16 cellular contexts compared by ENCODE assay signal in genomic region chr11:123169821-123170220, GRCh38. TPM values are rescaled to one million over a fixed set of nuclear protein-coding genes. Genes with fewer than 3 reads are reported as not detected.
DNase-seq lines count a peak whose midpoint lies in the region; ATAC-seq and TF ChIP-seq lines count a peak whose summit lies in the region.
"Had no signal": no experiment of that assay in that cellular context is flagged by ENCODE, and none has a peak within 500 bp of the region (broad histone marks: within the 10 kb centered on the region; RNA-seq: fewer than 3 reads in every experiment).

No MANE protein-coding gene starts in this region.

- H3K4me1 Mint-ChIP-seq in GM23338 (peaks cover 37% of the 10 kb centered on the region), glutamatergic neuron (ENCODE audit: low read depth, unreplicated experiment) (peaks cover 52% of the 10 kb centered on the region)
- H3K4me1 Mint-ChIP-seq: B cell, IgD-negative memory B cell had no signal

- TF ChIP-seq CTCF in GM23338 (conservative IDR thresholded peaks at IDR 0.05; ENCODE audit: low read depth in 2 of 2) (no peak), glutamatergic neuron (IDR thresholded peaks at IDR 0.05; ENCODE audit: partially characterized antibody, unreplicated experiment) (no peak), smooth muscle cell (IDR thresholded peaks at IDR 0.05; ENCODE audit: borderline replicate concordance, insufficient read depth, poor library complexity, severe bottlenecking) (no peak)

- H3K9me3 ChIP-seq in SK-N-MC (ENCODE audit: low read depth, low read length) (no peaks in the 10 kb centered on the region), smooth muscle cell (replicated peaks; ENCODE audit: low read depth) (no peaks in the 10 kb centered on the region)

- H3K9me3 Mint-ChIP-seq in GM23338: no peaks in the 10 kb centered on the region
- peaks cover 6% of the 10 kb centered on the region for H3K9me3 Mint-ChIP-seq in glutamatergic neuron (ENCODE audit: unreplicated experiment)
- H3K9me3 Mint-ChIP-seq: CD4-positive, alpha-beta T cell; IgD-negative memory B cell had no signal

- H3K4me3 ChIP-seq in GM23338 (no peak overlapping the region), SK-N-MC (peak overlapping the region; percentile 61), smooth muscle cell (no peak overlapping the region)

- H4K20me1 ChIP-seq in GM23338 (replicated peaks; ENCODE audit: insufficient read depth) (no peaks in the 10 kb centered on the region), smooth muscle cell (ENCODE audit: low read depth) (no peaks in the 10 kb centered on the region)

- DNase-seq in GM23338 (ENCODE audit: low spot score): no peak
- DNase-seq in SK-N-MC (ENCODE audit: low read depth, low spot score): no peak
- no peak for DNase-seq in glutamatergic neuron
- no peak for DNase-seq in smooth muscle cell (lab: John Stamatoyannopoulos, UW; ENCODE audit: unreplicated experiment)
- DNase-seq in DMS53 (lab: John Stamatoyannopoulos, UW): no peak
- no peak for DNase-seq in SW 1271 (lab: John Stamatoyannopoulos, UW)
- DNase-seq in NCI-H2081 treated with DMSO at 0.1 percent for 48 hours (lab: John Stamatoyannopoulos, UW): no peak
- no peak for DNase-seq in KG1 (lab: John Stamatoyannopoulos, UW)
- DNase-seq: C1 segment of cervical spinal cord; CD4-positive, alpha-beta T cell; DMS79 treated with DMSO at 0.1 percent for 48 hours; EL; HCEC 1CT had no signal

- no peak overlapping the region for H2AFZ ChIP-seq in GM23338
- H2AFZ ChIP-seq in smooth muscle cell (ENCODE audit: low read depth): no peak overlapping the region

- H3F3A ChIP-seq in GM23338 (replicated peaks; ENCODE audit: low read depth) (no peaks in the 10 kb centered on the region), smooth muscle cell (ENCODE audit: low read depth) (peaks cover 26% of the 10 kb centered on the region)

- 0 out of 2 replicates have a peak overlapping the region, but pooled peaks have one; percentile 48 for H3K4me2 ChIP-seq in GM23338
- H3K4me2 ChIP-seq in smooth muscle cell: no peak overlapping the region

- no peak overlapping the region for H3K27ac ChIP-seq in GM23338 (ENCODE audit: low read depth)
- peak overlapping the region; percentile 89 for H3K27ac ChIP-seq in SK-N-MC
- peak overlapping the region; percentile 83 for H3K27ac ChIP-seq in smooth muscle cell (ENCODE audit: low read depth)
- H3K27ac ChIP-seq: HL-60 had no signal

- H3K27me3 Mint-ChIP-seq in GM23338 (ENCODE audit: insufficient read depth, low read depth, poor library complexity) (no peaks in the 10 kb centered on the region), glutamatergic neuron (ENCODE audit: unreplicated experiment) (peaks cover 2% of the 10 kb centered on the region)
- H3K27me3 Mint-ChIP-seq: CD4-positive, alpha-beta T cell had no signal

- 97% methylated on average over 3 of the region's 3 CpGs for WGBS in smooth muscle cell (ENCODE audit: low lambda C conversion rate)

- H3K9ac ChIP-seq in SK-N-MC (ENCODE audit: insufficient read length) (no peak overlapping the region), smooth muscle cell (ENCODE audit: low read depth) (no peak overlapping the region)

- H3K4me3 Mint-ChIP-seq in GM23338: no peak overlapping the region
- no peak overlapping the region for H3K4me3 Mint-ChIP-seq in glutamatergic neuron (ENCODE audit: unreplicated experiment)
- H3K4me3 Mint-ChIP-seq: B cell; CD4-positive, alpha-beta T cell; IgD-negative memory B cell had no signal

- H3K36me3 Mint-ChIP-seq in GM23338 (ENCODE audit: low read depth) (no peaks in the 10 kb centered on the region; the same call in 1 of the 3 replicates), glutamatergic neuron (ENCODE audit: unreplicated experiment) (no peaks in the 10 kb centered on the region)
- H3K36me3 Mint-ChIP-seq: IgD-negative memory B cell had no signal

- no peak for ATAC-seq in GM23338

- no peaks in the 10 kb centered on the region for H3K36me3 ChIP-seq in GM23338 (ENCODE audit: insufficient read depth)
- H3K36me3 ChIP-seq in SK-N-MC (ENCODE audit: insufficient read depth, low read length): peaks cover 20% of the 10 kb centered on the region
- H3K36me3 ChIP-seq in smooth muscle cell (ENCODE audit: low read depth): no peaks in the 10 kb centered on the region

- H3K27me3 ChIP-seq in GM23338 (ENCODE audit: insufficient read depth) (no peaks in the 10 kb centered on the region), smooth muscle cell (ENCODE audit: low read depth) (no peaks in the 10 kb centered on the region)

- H3K79me2 ChIP-seq in GM23338 (replicated peaks; ENCODE audit: insufficient read depth) (no peaks in the 10 kb centered on the region), smooth muscle cell (ENCODE audit: low read depth) (peaks cover 37% of the 10 kb centered on the region)

- H3K4me1 ChIP-seq in GM23338 (ENCODE audit: insufficient read depth) (peaks cover 32% of the 10 kb centered on the region), smooth muscle cell (ENCODE audit: low read depth) (peaks cover 5% of the 10 kb centered on the region)

- H3K27ac Mint-ChIP-seq in GM23338: no peak overlapping the region
- H3K27ac Mint-ChIP-seq in glutamatergic neuron (ENCODE audit: unreplicated experiment): peak overlapping the region; percentile 93
- H3K27ac Mint-ChIP-seq: B cell; CD4-positive, alpha-beta T cell; IgD-negative memory B cell had no signal

- H3K9me2 ChIP-seq in GM23338 (ENCODE audit: insufficient read depth): no peaks in the 10 kb centered on the region

TF ChIP-seq in GM23338, 12 proteins besides CTCF, POLR2A, EP300 and RAD21:
- TF ChIP-seq ZNF114 (CRISPR knock-in tag; IDR thresholded peaks at IDR 0.05) (no peak), REST (IDR thresholded peaks at IDR 0.05; ENCODE audit: unreplicated experiment) (no peak), ZNF331 (CRISPR knock-in tag; IDR thresholded peaks at IDR 0.05; ENCODE audit: low read depth) (no peak), EZH2 (IDR thresholded peaks at IDR 0.05; ENCODE audit: low read depth, unreplicated experiment) (no peak), ETS1 (IDR thresholded peaks at IDR 0.05) (no peak), POLR2AphosphoS5 (IDR thresholded peaks at IDR 0.05; ENCODE audit: low read depth) (no peak)

RNA-seq across cellular contexts. Expression of gene CLMP, which starts 25.2 kb away (rescaled TPM):
- 18.4 and 22.2 TPM in 2 replicates for total RNA-seq in GM23338 (2014; rRNA removed; shearing (Covaris generic))
- polyA plus RNA-seq in GM23338 (2016; fragmentation: Nextera tagmentation; extraction: Ambion mirVana): 7.1 and 8.4 TPM in 2 replicates
- total RNA-seq in glutamatergic neuron (ENCODE audit: unreplicated experiment): 24.2 TPM
- 163 and 176 TPM in 2 replicates for total RNA-seq in smooth muscle cell
- 62.0 and 74.0 TPM in 2 replicates for polyA plus RNA-seq in smooth muscle cell
- total RNA-seq: B cell had no signal
